In genomic region chr13:38970380-38971051, GRCh38 we compare ENCODE assay signal across 2 cellular contexts.
TF ChIP-seq lines count a peak whose summit lies in the region.

No MANE protein-coding gene starts in this region.

TF ChIP-seq in GM23338, 12 proteins besides CTCF, POLR2A, EP300 and RAD21:
- TF ChIP-seq POLR2AphosphoS5 (IDR thresholded peaks at IDR 0.05; ENCODE audit: low read depth) (no peak), ZNF331 (CRISPR knock-in tag; IDR thresholded peaks at IDR 0.05; ENCODE audit: low read depth) (no peak), CREB1 (CRISPR knock-in tag; IDR thresholded peaks at IDR 0.05; ENCODE audit: low read depth) (no peak), ETS1 (IDR thresholded peaks at IDR 0.05) (no peak), ZNF114 (CRISPR knock-in tag; IDR thresholded peaks at IDR 0.05) (no peak), NANOG (IDR thresholded peaks at IDR 0.05; ENCODE audit: borderline replicate concordance) (no peak), STAT1 (IDR thresholded peaks at IDR 0.05; ENCODE audit: unreplicated experiment) (no peak), REST (IDR thresholded peaks at IDR 0.05; ENCODE audit: unreplicated experiment) (no peak), EZH2phosphoT487 (IDR thresholded peaks at IDR 0.05; ENCODE audit: unreplicated experiment) (no peak), EZH2 (IDR thresholded peaks at IDR 0.05; ENCODE audit: low read depth, unreplicated experiment) (no peak), ZNF462 (CRISPR knock-in tag; IDR thresholded peaks at IDR 0.05) (no peak), JUNB (IDR thresholded peaks at IDR 0.05; ENCODE audit: unreplicated experiment) (no peak)

TF ChIP-seq in GM12878, 131 proteins besides CTCF, POLR2A, EP300 and RAD21:
- TF ChIP-seq, protein P1, sequence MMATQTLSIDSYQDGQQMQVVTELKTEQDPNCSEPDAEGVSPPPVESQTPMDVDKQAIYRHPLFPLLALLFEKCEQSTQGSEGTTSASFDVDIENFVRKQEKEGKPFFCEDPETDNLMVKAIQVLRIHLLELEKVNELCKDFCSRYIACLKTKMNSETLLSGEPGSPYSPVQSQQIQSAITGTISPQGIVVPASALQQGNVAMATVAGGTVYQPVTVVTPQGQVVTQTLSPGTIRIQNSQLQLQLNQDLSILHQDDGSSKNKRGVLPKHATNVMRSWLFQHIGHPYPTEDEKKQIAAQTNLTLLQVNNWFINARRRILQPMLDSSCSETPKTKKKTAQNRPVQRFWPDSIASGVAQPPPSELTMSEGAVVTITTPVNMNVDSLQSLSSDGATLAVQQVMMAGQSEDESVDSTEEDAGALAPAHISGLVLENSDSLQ (IDR thresholded peaks at IDR 0.05) = 0 out of 2 replicates have a peak, but pooled peaks have one; percentile 12
- no peak for TF ChIP-seq RELA (IDR thresholded peaks at IDR 0.05; ENCODE audit: borderline replicate concordance, partially characterized antibody)
